Comparison of ENCODE assay signal across 10 cellular contexts in genomic region chr17:4101799-4102405, GRCh38. TPM values are rescaled to one million over a fixed set of nuclear protein-coding genes. Genes with fewer than 3 reads are reported as not detected.
A peak's percentile ranks its signal among the peaks of the same experiment; 100 is the strongest.
DNase-seq lines count a peak whose midpoint lies in the region; ATAC-seq and TF ChIP-seq lines count a peak whose summit lies in the region.
"Had no signal": no experiment of that assay in that cellular context is flagged by ENCODE, and none has a peak within 500 bp of the region (broad histone marks: within the 10 kb centered on the region; RNA-seq: fewer than 3 reads in every experiment).

No MANE protein-coding gene starts in this region.

- H3K4me1 ChIP-seq in heart right ventricle, result peaks cover 0 to 39% (median 11%) of the 10 kb centered on the region in 9 donors
- H3K4me1 ChIP-seq in ascending aorta, result peaks cover 0 to 7% of the 10 kb centered on the region in 2 donors
- H3K4me1 ChIP-seq in mesodermal cell (ENCODE audit: control insufficient read depth, insufficient read depth, low read length, poor library complexity, severe bottlenecking), result peaks cover 6% of the 10 kb centered on the region
- peaks cover 0 to 5% (median 2%) of the 10 kb centered on the region in 4 donors for H3K4me1 ChIP-seq in transverse colon

- intact Hi-C loops in heart right ventricle (cut with DNase I) (no loop called here), Right ventricle myocardium inferior (cut with DNase I) (no loop called here), ascending aorta (cut with DNase I) (no loop called here), transverse colon (cut with DNase I; ENCODE audit: low total_unique reads) (no loop called here)

- H3K36me3 ChIP-seq in heart right ventricle, result peaks cover 0 to 100% (median 32%) of the 10 kb centered on the region in 9 donors
- H3K36me3 ChIP-seq in ascending aorta, result peaks cover 46 to 68% of the 10 kb centered on the region in 2 donors
- H3K36me3 ChIP-seq in mesodermal cell (ENCODE audit: control insufficient read depth, insufficient read depth, low read length), result peaks cover 61% of the 10 kb centered on the region
- H3K36me3 ChIP-seq in transverse colon, result peaks cover 0 to 76% (median 22%) of the 10 kb centered on the region in 4 donors

- TF ChIP-seq CTCF in heart right ventricle (IDR thresholded peaks at IDR 0.05) (no peak), ascending aorta (IDR thresholded peaks at IDR 0.05) (no peak), transverse colon (IDR thresholded peaks at IDR 0.05) (no peak)

- TF ChIP-seq EP300 in transverse colon (IDR thresholded peaks at IDR 0.05; ENCODE audit: low read depth), result no peak

- ATAC-seq in heart right ventricle (no peak), Right ventricle myocardium inferior (no peak)
- ATAC-seq: naive thymus-derived CD8-positive, alpha-beta T cell had no signal

- TF ChIP-seq POLR2A in transverse colon (IDR thresholded peaks at IDR 0.05), result no peak

- no peaks in the 10 kb centered on the region for H3K27me3 ChIP-seq in heart right ventricle
- H3K27me3 ChIP-seq in ascending aorta, result no peaks in the 10 kb centered on the region
- no peaks in the 10 kb centered on the region for H3K27me3 ChIP-seq in transverse colon

- 79 to 93% methylated on average over 8 of the region's 8 CpGs for WGBS in heart right ventricle, 2 donors
- 97 to 100% methylated on average over 3 to 8 of the region's 8 CpGs for WGBS in mesodermal cell (ENCODE audit: insufficient coverage in 2 of 2), 2 experiments
- WGBS in transverse colon (ENCODE audit: low coverage in 1 of 2), 2 donors, result 79 to 82% methylated on average over 8 of the region's 8 CpGs

- no peaks in the 10 kb centered on the region for H3K9me3 ChIP-seq in heart right ventricle
- no peaks in the 10 kb centered on the region for H3K9me3 ChIP-seq in ascending aorta
- H3K9me3 ChIP-seq in mesodermal cell (ENCODE audit: control insufficient read depth, low read length), result no peaks in the 10 kb centered on the region
- H3K9me3 ChIP-seq in transverse colon, result no peaks in the 10 kb centered on the region

- in situ Hi-C loops in transverse colon (cut with MboI; ENCODE audit: low pct_ligation_motif_present in 1 of 4, low pct_unique_long_range_greater_than_20kb in 1 of 4, low sequenced_read_pairs in 3 of 4), result no loop called here

- H3K4me3 ChIP-seq in heart right ventricle (no peak overlapping the region), ascending aorta (no peak overlapping the region), mesodermal cell (ENCODE audit: extremely low read depth, insufficient read depth, low read length, poor library complexity, severe bottlenecking) (no peak overlapping the region), transverse colon (no peak overlapping the region)

- DNase-seq in heart right ventricle, result no peak
- DNase-seq in Right ventricle myocardium inferior (ENCODE audit: missing footprints), result no peak
- no peak for DNase-seq in ascending aorta (ENCODE audit: low spot score in 2 of 2)
- DNase-seq in transverse colon, result no peak
- DNase-seq in NCI-H526 (lab: John Stamatoyannopoulos, UW), result no peak
- DNase-seq in NCI-H187 treated with DMSO at 0.1 percent for 48 hours (lab: John Stamatoyannopoulos, UW), result no peak
- DNase-seq in hepatic stellate cell (ENCODE audit: low spot score), result no peak
- DNase-seq: MV-4-11; naive thymus-derived CD8-positive, alpha-beta T cell had no signal

- H3K27ac ChIP-seq in heart right ventricle (peak overlapping the region in 7 of 10 donors; percentile 7 to 80 (median 63)), ascending aorta (peak overlapping the region; percentile 64 to 70), mesodermal cell (ENCODE audit: low read depth, low read length, severe bottlenecking) (peak overlapping the region; percentile 90), transverse colon (peak overlapping the region; percentile 2 to 61 (median 52))

RNA-seq across cellular contexts. Expression of gene ZZEF1, which starts 40.9 kb away (rescaled TPM):
- total RNA-seq in heart right ventricle, result 10 to 100 TPM; 29.6 to 39.3 (median 34.3) TPM
- polyA plus RNA-seq in heart right ventricle, result 10 to 100 TPM in 1 of 2 donors, 1 to 10 TPM in 1; 7.1 to 16.8 TPM
- total RNA-seq in Right ventricle myocardium inferior, result 30.4 TPM
- 67.2 TPM for total RNA-seq in ascending aorta
- polyA plus RNA-seq in mesodermal cell (2013, experiment 1 of 2), result 15.8 TPM
- polyA plus RNA-seq in mesodermal cell (2013, experiment 2 of 2), result 12.4 TPM
- total RNA-seq in transverse colon, result 100 to 1,000 TPM; 347 to 721 (median 368) TPM

RNA-seq across cellular contexts. Expression of gene CYB5D2, which starts 41.1 kb away (rescaled TPM):
- total RNA-seq in heart right ventricle (10 to 100 TPM in 5 of 10 donors, 1 to 10 TPM in 5; 7.2 to 13.4 (median 9.8) TPM), Right ventricle myocardium inferior (7.5 TPM), ascending aorta (17.7 TPM), transverse colon (10 to 100 TPM in 3 of 4 donors, 1 to 10 TPM in 1; 5.8 to 34.4 (median 26.3) TPM)
- polyA plus RNA-seq in heart right ventricle, result 10 to 100 TPM in 1 of 2 donors, 1 to 10 TPM in 1; 6.9 to 11.6 TPM
- polyA plus RNA-seq in mesodermal cell (2013, experiment 1 of 2), result 13.6 TPM
- 14.9 TPM for polyA plus RNA-seq in mesodermal cell (2013, experiment 2 of 2)
